Comparison of ENCODE assay signal across 9 cellular contexts in genomic region chr11:11486423-11486822, GRCh38.
"Had no signal": no experiment of that assay in that cellular context is flagged by ENCODE, and none has a peak within 500 bp of the region (broad histone marks: within the 10 kb centered on the region; RNA-seq: fewer than 3 reads in every experiment).

No MANE protein-coding gene starts in this region.

- ATAC-seq: HCT116, K562 had no signal

- DNase-seq: GM23248, GOT3, H7, HFFc6, IMR-90, KG1 had no signal

- H3K4me1 ChIP-seq: HAP-1 had no signal

- H3K9me3 ChIP-seq: HAP-1 had no signal

- H3K4me3 ChIP-seq: GM23248, HAP-1, K562 had no signal

- H3K27ac ChIP-seq: GM23248 had no signal

- H3K9ac ChIP-seq: GM23248 had no signal

- H3K36me3 ChIP-seq: HAP-1 had no signal
